16 cellular contexts compared by ENCODE assay signal in genomic region chr4:17702666-17703065, GRCh38.
"Had no signal": no experiment of that assay in that cellular context is flagged by ENCODE, and none has a peak within 500 bp of the region (broad histone marks: within the 10 kb centered on the region; RNA-seq: fewer than 3 reads in every experiment).

No MANE protein-coding gene starts in this region.

- DNase-seq: activated B cell treated with CpG ODN at 0.5 μM for 24 hours; activated CD4-positive, alpha-beta T cell treated with anti-CD3 and anti-CD28 coated beads for 48 hours; activated CD8-positive, alpha-beta T cell treated with anti-CD3 and anti-CD28 coated beads, Interleukin-2, amount 10 ng/mL, durations not matched to agents 7 days and 5 days; activated gamma-delta T cell treated with Interleukin-2 at 50 U/mL for 16 hours; amniotic stem cell; cortex of kidney; effector CD8-positive, alpha-beta T cell; foreskin fibroblast; psoas muscle; right lobe of liver; upper lobe of right lung had no signal

- H3K27me3 ChIP-seq: right lobe of liver, upper lobe of right lung had no signal

- H3K4me1 ChIP-seq: psoas muscle, right lobe of liver, upper lobe of right lung had no signal

- H3K36me3 Mint-ChIP-seq: mesothelial cell of epicardium had no signal

- H3K9me3 ChIP-seq: right lobe of liver, thoracic aorta had no signal

- H3K4me3 ChIP-seq: lung, psoas muscle, right lobe of liver, smooth muscle cell, thoracic aorta, upper lobe of right lung had no signal

- H3K27ac Mint-ChIP-seq: activated B cell treated with CpG ODN at 0.5 μM for 24 hours; activated CD8-positive, alpha-beta T cell treated with anti-CD3 and anti-CD28 coated beads, Interleukin-2, amount 10 ng/mL, durations not matched to agents 7 days and 5 days; activated naive CD8-positive, alpha-beta T cell; mesothelial cell of epicardium had no signal

- H3K36me3 ChIP-seq: right lobe of liver, thoracic aorta, upper lobe of right lung had no signal

- H3K4me2 ChIP-seq: smooth muscle cell had no signal

- H3K27ac ChIP-seq: psoas muscle, right lobe of liver, thoracic aorta, upper lobe of right lung had no signal

- H3K4me3 Mint-ChIP-seq: activated B cell treated with CpG ODN at 0.5 μM for 24 hours; activated CD8-positive, alpha-beta T cell treated with anti-CD3 and anti-CD28 coated beads, Interleukin-2, amount 10 ng/mL, durations not matched to agents 7 days and 5 days; activated naive CD8-positive, alpha-beta T cell; mesothelial cell of epicardium had no signal

- H3K27me3 Mint-ChIP-seq: activated B cell treated with CpG ODN at 0.5 μM for 24 hours; activated naive CD8-positive, alpha-beta T cell had no signal

- H3K4me1 Mint-ChIP-seq: activated B cell treated with CpG ODN at 0.5 μM for 24 hours, mesothelial cell of epicardium had no signal
